In the genomic region with DNA sequence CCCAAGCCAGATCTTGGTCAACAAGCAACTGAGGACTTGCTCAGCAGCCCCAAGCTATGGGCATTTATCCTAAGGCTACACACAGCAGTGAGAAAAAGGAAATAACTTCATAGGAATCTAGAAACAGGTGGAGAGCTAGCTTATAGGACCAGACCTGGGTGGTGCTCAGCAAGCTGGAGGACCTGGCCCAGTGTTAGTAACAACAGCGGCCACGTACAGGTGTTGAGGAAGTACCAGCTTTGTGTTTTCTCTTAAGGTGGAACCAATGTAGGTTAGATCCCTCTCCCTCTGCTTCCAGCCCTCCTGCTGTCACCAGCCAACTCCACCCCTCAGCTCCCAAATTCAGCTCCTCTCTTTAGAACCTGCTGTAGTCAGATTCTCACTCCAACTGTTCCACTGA, we compare ENCODE assay signal across 12 cellular contexts. TPM values are rescaled to one million over a fixed set of nuclear protein-coding genes. Genes with fewer than 3 reads are reported as not detected.
A peak's percentile ranks its signal among the peaks of the same experiment; 100 is the strongest.
DNase-seq lines count a peak whose midpoint lies in the region; ATAC-seq and TF ChIP-seq lines count a peak whose summit lies in the region.
"Had no signal": no experiment of that assay in that cellular context is flagged by ENCODE, and none has a peak within 500 bp of the region (broad histone marks: within the 10 kb centered on the region; RNA-seq: fewer than 3 reads in every experiment).

No MANE protein-coding gene starts in this region.

- H3K4me1 Mint-ChIP-seq in chondrocyte (ENCODE audit: low read depth) = peaks cover 42% of the 10 kb centered on the region
- peaks cover 44 to 90% (median 79%) of the 10 kb centered on the region in 4 donors for H3K4me1 Mint-ChIP-seq in naive thymus-derived CD8-positive, alpha-beta T cell

- no peak for TF ChIP-seq POLR2A in right lobe of liver (IDR thresholded peaks at IDR 0.05)

- no peak overlapping the region for H3K9ac ChIP-seq in liver (ENCODE audit: low read depth in 1 of 2, low read length in 2 of 2)

- H3K27me3 Mint-ChIP-seq in chondrocyte (ENCODE audit: low read depth) = no peaks in the 10 kb centered on the region
- no peaks in the 10 kb centered on the region for H3K27me3 Mint-ChIP-seq in naive thymus-derived CD8-positive, alpha-beta T cell

- DNase-seq in right lobe of liver (no peak), chondrocyte (ENCODE audit: low spot score) (no peak), SW 1271 (lab: John Stamatoyannopoulos, UW) (no peak), left lung (no peak)
- DNase-seq in naive thymus-derived CD8-positive, alpha-beta T cell = no peak
- DNase-seq in stimulated activated CD4-positive, alpha-beta T cell treated with anti-CD3 and anti-CD28 coated beads, Interleukin-12 subunit alpha, Interleukin-12 subunit beta, amount 100 ng/mL, for 4 hours = no peak
- DNase-seq: mesendoderm; MV-4-11; stimulated activated CD4-positive, alpha-beta T cell treated with anti-CD3 and anti-CD28 coated beads, Interleukin-2, amount 100 ng/mL, for 48 hours; stimulated activated naive CD4-positive, alpha-beta T cell had no signal

- H3K4me3 Mint-ChIP-seq in chondrocyte (ENCODE audit: unreplicated experiment) = no peak overlapping the region
- peak overlapping the region; percentile 6 to 74 (median 47) for H3K4me3 Mint-ChIP-seq in naive thymus-derived CD8-positive, alpha-beta T cell

- no peaks in the 10 kb centered on the region for H3K27me3 ChIP-seq in liver (ENCODE audit: control insufficient read depth in 4 of 4, insufficient read depth in 4 of 4, low read length in 3 of 4)
- H3K27me3 ChIP-seq in right lobe of liver = no peaks in the 10 kb centered on the region
- no peaks in the 10 kb centered on the region for H3K27me3 ChIP-seq in left lung

- WGBS in liver = 84% methylated on average over 2 of the region's 2 CpGs
- WGBS in right lobe of liver (ENCODE audit: insufficient coverage, low coverage, low lambda C conversion rate, missing lambda C conversion rate) = 80% methylated on average over 1 of the region's 2 CpGs

- POLR2A ChIA-PET in naive thymus-derived CD8-positive, alpha-beta T cell (lab: Charles Lee) = interaction anchor here (0.9 to 2.8 kb wide), 14 partner anchors 9 to 49 kb away, joined by 3 to 39 read pairs (median 6); a partner anchor contains a TSS

- peak overlapping the region; percentile 30 for H3K27ac Mint-ChIP-seq in chondrocyte (ENCODE audit: unreplicated experiment)
- peak overlapping the region; percentile 35 to 89 (median 82) for H3K27ac Mint-ChIP-seq in naive thymus-derived CD8-positive, alpha-beta T cell

- TF ChIP-seq RAD21 in liver (IDR thresholded peaks at IDR 0.05) = no peak

- H3K27ac ChIP-seq in liver (ENCODE audit: low read depth in 1 of 2, low read length in 2 of 2) (peak overlapping the region; percentile 1 to 56), right lobe of liver (peak overlapping the region in 1 of 3 donors; percentile 69), left lung (peak overlapping the region in 1 of 2 donors; percentile 24)

- peaks cover 13 to 39% (median 28%) of the 10 kb centered on the region in 4 donors for H3K4me1 ChIP-seq in liver (ENCODE audit: control insufficient read depth in 4 of 4, insufficient read depth in 4 of 4, low read length in 3 of 4)
- H3K4me1 ChIP-seq in right lobe of liver = peaks cover 0 to 36% (median 21%) of the 10 kb centered on the region in 4 donors
- peaks cover 13 to 72% of the 10 kb centered on the region in 2 donors for H3K4me1 ChIP-seq in left lung
- H3K4me1 ChIP-seq: prostate gland had no signal

- H3K36me3 ChIP-seq in liver (ENCODE audit: control insufficient read depth in 4 of 4, insufficient read depth in 3 of 4, low read depth in 1 of 4, low read length in 3 of 4) = peaks cover 0 to 2% (median under 1%) of the 10 kb centered on the region in 4 donors
- H3K36me3 ChIP-seq in right lobe of liver = no peaks in the 10 kb centered on the region
- H3K36me3 ChIP-seq in left lung = peaks cover 0 to 22% of the 10 kb centered on the region in 2 donors
- H3K36me3 ChIP-seq: prostate gland had no signal

- intact Hi-C loops in right lobe of liver (cut with DNase I) (no loop called here), left lung (cut with DNase I) (no loop called here)

- no peaks in the 10 kb centered on the region for H3K9me3 Mint-ChIP-seq in chondrocyte (ENCODE audit: low read depth)
- H3K9me3 Mint-ChIP-seq in naive thymus-derived CD8-positive, alpha-beta T cell = no peaks in the 10 kb centered on the region

- peaks cover 2% of the 10 kb centered on the region for H3K36me3 Mint-ChIP-seq in chondrocyte (ENCODE audit: low read depth)
- H3K36me3 Mint-ChIP-seq in naive thymus-derived CD8-positive, alpha-beta T cell = peaks cover 5 to 32% (median 25%) of the 10 kb centered on the region in 3 donors

- ATAC-seq in right lobe of liver (no peak), left lung (no peak)
- ATAC-seq in naive thymus-derived CD8-positive, alpha-beta T cell = peak; percentile 59 to 68

- H3K4me3 ChIP-seq in liver (ENCODE audit: low read depth in 1 of 3, low read length in 3 of 3) = no peak overlapping the region
- H3K4me3 ChIP-seq in right lobe of liver = no peak overlapping the region
- H3K4me3 ChIP-seq in left lung = no peak overlapping the region
- H3K4me3 ChIP-seq: prostate gland had no signal

- TF ChIP-seq CTCF in liver (IDR thresholded peaks at IDR 0.05; ENCODE audit: low read depth, low read length, missing input control) (no peak), right lobe of liver (IDR thresholded peaks at IDR 0.05) (no peak), chondrocyte (IDR thresholded peaks at IDR 0.05) (no peak), left lung (IDR thresholded peaks at IDR 0.05) (no peak)

- no peaks in the 10 kb centered on the region for H3K9me3 ChIP-seq in liver (ENCODE audit: control insufficient read depth in 4 of 4, low read length in 3 of 4)
- no peaks in the 10 kb centered on the region for H3K9me3 ChIP-seq in right lobe of liver
- no peaks in the 10 kb centered on the region for H3K9me3 ChIP-seq in left lung
- H3K9me3 ChIP-seq: prostate gland had no signal

TF ChIP-seq in liver, 16 proteins besides CTCF, POLR2A, EP300 and RAD21:
- TF ChIP-seq JUND (IDR thresholded peaks at IDR 0.05) (no peak), FOXA2 (IDR thresholded peaks at IDR 0.05) (no peak), HNF4A (conservative IDR thresholded peaks at IDR 0.05) (no peak), TAF1 (conservative IDR thresholded peaks at IDR 0.05) (no peak), GABPA (IDR thresholded peaks at IDR 0.05 in 1 of 2, conservative IDR thresholded peaks at IDR 0.05 in 1 of 2) (no peak), HNF4G (IDR thresholded peaks at IDR 0.05) (no peak), FOXA1 (IDR thresholded peaks at IDR 0.05) (no peak), RXRA (IDR thresholded peaks at IDR 0.05) (no peak), SP1 (IDR thresholded peaks at IDR 0.05) (no peak), NR2F2 (IDR thresholded peaks at IDR 0.05) (no peak), YY1 (IDR thresholded peaks at IDR 0.05) (no peak), EGR1 (IDR thresholded peaks at IDR 0.05; ENCODE audit: low read depth in 2 of 2) (no peak)
- TF ChIP-seq, protein P1, sequence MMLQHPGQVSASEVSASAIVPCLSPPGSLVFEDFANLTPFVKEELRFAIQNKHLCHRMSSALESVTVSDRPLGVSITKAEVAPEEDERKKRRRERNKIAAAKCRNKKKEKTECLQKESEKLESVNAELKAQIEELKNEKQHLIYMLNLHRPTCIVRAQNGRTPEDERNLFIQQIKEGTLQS (IDR thresholded peaks at IDR 0.05) = no peak
- TF ChIP-seq, protein P2, sequence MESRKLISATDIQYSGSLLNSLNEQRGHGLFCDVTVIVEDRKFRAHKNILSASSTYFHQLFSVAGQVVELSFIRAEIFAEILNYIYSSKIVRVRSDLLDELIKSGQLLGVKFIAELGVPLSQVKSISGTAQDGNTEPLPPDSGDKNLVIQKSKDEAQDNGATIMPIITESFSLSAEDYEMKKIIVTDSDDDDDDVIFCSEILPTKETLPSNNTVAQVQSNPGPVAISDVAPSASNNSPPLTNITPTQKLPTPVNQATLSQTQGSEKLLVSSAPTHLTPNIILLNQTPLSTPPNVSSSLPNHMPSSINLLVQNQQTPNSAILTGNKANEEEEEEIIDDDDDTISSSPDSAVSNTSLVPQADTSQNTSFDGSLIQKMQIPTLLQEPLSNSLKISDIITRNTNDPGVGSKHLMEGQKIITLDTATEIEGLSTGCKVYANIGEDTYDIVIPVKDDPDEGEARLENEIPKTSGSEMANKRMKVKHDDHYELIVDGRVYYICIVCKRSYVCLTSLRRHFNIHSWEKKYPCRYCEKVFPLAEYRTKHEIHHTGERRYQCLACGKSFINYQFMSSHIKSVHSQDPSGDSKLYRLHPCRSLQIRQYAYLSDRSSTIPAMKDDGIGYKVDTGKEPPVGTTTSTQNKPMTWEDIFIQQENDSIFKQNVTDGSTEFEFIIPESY (IDR thresholded peaks at IDR 0.05) = no peak
- TF ChIP-seq, protein P3, sequence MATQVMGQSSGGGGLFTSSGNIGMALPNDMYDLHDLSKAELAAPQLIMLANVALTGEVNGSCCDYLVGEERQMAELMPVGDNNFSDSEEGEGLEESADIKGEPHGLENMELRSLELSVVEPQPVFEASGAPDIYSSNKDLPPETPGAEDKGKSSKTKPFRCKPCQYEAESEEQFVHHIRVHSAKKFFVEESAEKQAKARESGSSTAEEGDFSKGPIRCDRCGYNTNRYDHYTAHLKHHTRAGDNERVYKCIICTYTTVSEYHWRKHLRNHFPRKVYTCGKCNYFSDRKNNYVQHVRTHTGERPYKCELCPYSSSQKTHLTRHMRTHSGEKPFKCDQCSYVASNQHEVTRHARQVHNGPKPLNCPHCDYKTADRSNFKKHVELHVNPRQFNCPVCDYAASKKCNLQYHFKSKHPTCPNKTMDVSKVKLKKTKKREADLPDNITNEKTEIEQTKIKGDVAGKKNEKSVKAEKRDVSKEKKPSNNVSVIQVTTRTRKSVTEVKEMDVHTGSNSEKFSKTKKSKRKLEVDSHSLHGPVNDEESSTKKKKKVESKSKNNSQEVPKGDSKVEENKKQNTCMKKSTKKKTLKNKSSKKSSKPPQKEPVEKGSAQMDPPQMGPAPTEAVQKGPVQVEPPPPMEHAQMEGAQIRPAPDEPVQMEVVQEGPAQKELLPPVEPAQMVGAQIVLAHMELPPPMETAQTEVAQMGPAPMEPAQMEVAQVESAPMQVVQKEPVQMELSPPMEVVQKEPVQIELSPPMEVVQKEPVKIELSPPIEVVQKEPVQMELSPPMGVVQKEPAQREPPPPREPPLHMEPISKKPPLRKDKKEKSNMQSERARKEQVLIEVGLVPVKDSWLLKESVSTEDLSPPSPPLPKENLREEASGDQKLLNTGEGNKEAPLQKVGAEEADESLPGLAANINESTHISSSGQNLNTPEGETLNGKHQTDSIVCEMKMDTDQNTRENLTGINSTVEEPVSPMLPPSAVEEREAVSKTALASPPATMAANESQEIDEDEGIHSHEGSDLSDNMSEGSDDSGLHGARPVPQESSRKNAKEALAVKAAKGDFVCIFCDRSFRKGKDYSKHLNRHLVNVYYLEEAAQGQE (IDR thresholded peaks at IDR 0.05) = no peak

RNA-seq across cellular contexts. Expression of a gene that starts 43.4 kb away (rescaled TPM):
- 10 to 100 TPM in 1 of 2 donors, 1 to 10 TPM in 1; 9.5 to 42.6 TPM for total RNA-seq in liver
- polyA plus RNA-seq in liver = 10 to 100 TPM; 22.1 to 27.3 TPM
- 10 to 100 TPM; 23.9 to 38.3 (median 30.2) TPM for total RNA-seq in right lobe of liver
- 10.8 to 17.8 TPM (median 16.3 TPM) in 3 replicates for total RNA-seq in chondrocyte
- total RNA-seq in naive thymus-derived CD8-positive, alpha-beta T cell = 100 to 1,000 TPM; 116 to 127 TPM
- 100 to 1,000 TPM; 108 to 218 (median 141) TPM for polyA plus RNA-seq in naive thymus-derived CD8-positive, alpha-beta T cell
- total RNA-seq in left lung = 10 to 100 TPM; 41.4 to 93.3 TPM

Comparison
In these comparisons a context has a peak if more than half of its experiments do, and no peak if none do; other contexts are left out.
1. ATAC-seq: peak in naive thymus-derived CD8-positive, alpha-beta T cell (2 of 2); none in right lobe of liver (0 of 4) and left lung (single experiment).